In the genomic region with DNA sequence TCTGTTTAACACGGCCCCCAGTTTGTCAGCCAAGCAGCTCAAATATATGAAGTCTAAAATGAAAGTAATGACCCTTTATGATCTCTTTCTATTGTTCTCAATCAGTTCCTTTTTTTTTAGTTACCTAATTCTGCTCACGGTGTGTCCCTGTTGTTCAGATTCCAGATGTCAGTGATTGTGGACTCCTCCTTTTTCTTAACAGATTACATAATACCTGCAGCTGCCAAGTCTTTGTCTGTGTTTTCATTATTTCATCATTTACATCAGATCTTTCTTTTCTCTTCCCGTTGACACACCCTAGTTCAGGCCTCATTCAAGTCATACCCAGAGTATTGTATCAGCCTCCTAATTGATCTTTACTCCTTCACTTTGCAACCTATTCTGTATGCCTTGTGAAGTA, we compare ENCODE assay signal across 18 cellular contexts. TPM values are rescaled to one million over a fixed set of nuclear protein-coding genes. Genes with fewer than 3 reads are reported as not detected.
DNase-seq lines count a peak whose midpoint lies in the region; ATAC-seq, FAIRE-seq and TF ChIP-seq lines count a peak whose summit lies in the region.
"Had no signal": no experiment of that assay in that cellular context is flagged by ENCODE, and none has a peak within 500 bp of the region (broad histone marks: within the 10 kb centered on the region; RNA-seq: fewer than 3 reads in every experiment).

No MANE protein-coding gene starts in this region.

- H3K9me3 ChIP-seq in A549 (no peaks in the 10 kb centered on the region), HEK293 (ENCODE audit: control insufficient read depth, insufficient read depth, low read depth, low read length) (no peaks in the 10 kb centered on the region)
- H3K9me3 ChIP-seq: vagina had no signal

- TF ChIP-seq CTCF in A549 (IDR thresholded peaks at IDR 0.05) (no peak), HEK293 (tag by site-specific recombination; IDR thresholded peaks at IDR 0.05) (no peak), endothelial cell (IDR thresholded peaks at IDR 0.05; ENCODE audit: unreplicated experiment) (no peak), omental fat pad (IDR thresholded peaks at IDR 0.05) (no peak)

- CTCF ChIA-PET in A549 (lab: Yijun Ruan, JAX) = no interaction called here
- CTCF ChIA-PET in HEK293 (lab: Yijun Ruan, JAX) = no interaction called here

- no peaks in the 10 kb centered on the region for H3K4me1 Mint-ChIP-seq in endothelial cell (ENCODE audit: unreplicated experiment)
- H3K4me1 Mint-ChIP-seq: activated naive CD4-positive, alpha-beta T cell treated with anti-CD3 and anti-CD28 coated beads, Interleukin-2, amount 50 U/mL, for 24 hours; stimulated activated effector memory CD8-positive, alpha-beta T cell treated with anti-CD3 and anti-CD28 coated beads, Interleukin-12 subunit alpha, Interleukin-12 subunit beta, amount 100 ng/mL, for 72 hours had no signal

- H3K4me1 ChIP-seq in A549 (peaks cover 13% of the 10 kb centered on the region), HEK293 (ENCODE audit: control insufficient read depth, insufficient read depth, low read length) (no peaks in the 10 kb centered on the region)
- H3K4me1 ChIP-seq: vagina had no signal

- H3K27ac ChIP-seq in A549 = peak overlapping the region; percentile 11 to 44; a peak in 3 of 6 replicates
- no peak overlapping the region for H3K27ac ChIP-seq in HEK293 (ENCODE audit: extremely low read depth, low read depth, low read length)
- H3K27ac ChIP-seq in epithelial cell of prostate = peak overlapping the region; percentile 80
- H3K27ac ChIP-seq: vagina had no signal

- TF ChIP-seq RAD21 in A549 (conservative IDR thresholded peaks at IDR 0.05 in 1 of 2, IDR thresholded peaks at IDR 0.05 in 1 of 2) = no peak

- no peak for TF ChIP-seq EP300 in A549 (IDR thresholded peaks at IDR 0.05)

- DNase-seq in A549 (ENCODE audit: low read depth in 1 of 2, low spot score in 1 of 2) = no peak
- peak; percentile 88 for DNase-seq in NOMO-1 treated with DMSO at 0.1 percent for 48 hours (lab: John Stamatoyannopoulos, UW; ENCODE audit: unreplicated experiment)
- no peak for DNase-seq in epithelial cell of prostate (ENCODE audit: low read depth, low spot score)
- no peak for DNase-seq in COLO668 (lab: John Stamatoyannopoulos, UW; ENCODE audit: unreplicated experiment)
- no peak for DNase-seq in endothelial cell (ENCODE audit: low spot score)
- DNase-seq in omental fat pad (ENCODE audit: low spot score) = no peak
- DNase-seq in activated CD4-positive, alpha-beta T cell treated with anti-CD3 and anti-CD28 coated beads, Interleukin-2, amount 50 U/mL, for 48 hours = no peak
- DNase-seq: ACHN; islet precursor cell; NCI-H510A; SHP77; stimulated activated CD4-positive, alpha-beta T cell treated with anti-CD3 and anti-CD28 coated beads, Interleukin-2, amount 100 ng/mL, for 48 hours had no signal

- no peak overlapping the region for H3K27ac Mint-ChIP-seq in endothelial cell (ENCODE audit: unreplicated experiment)
- H3K27ac Mint-ChIP-seq: activated naive CD4-positive, alpha-beta T cell treated with anti-CD3 and anti-CD28 coated beads, Interleukin-2, amount 50 U/mL, for 24 hours; stimulated activated effector memory CD8-positive, alpha-beta T cell treated with anti-CD3 and anti-CD28 coated beads, Interleukin-12 subunit alpha, Interleukin-12 subunit beta, amount 100 ng/mL, for 72 hours had no signal

- no peak for FAIRE-seq in A549 (lab: Jason Lieb, UNC)
- FAIRE-seq: frontal cortex, TTC549 had no signal

- H3K4me3 Mint-ChIP-seq in endothelial cell (ENCODE audit: unreplicated experiment) = no peak overlapping the region
- H3K4me3 Mint-ChIP-seq: activated naive CD4-positive, alpha-beta T cell treated with anti-CD3 and anti-CD28 coated beads, Interleukin-2, amount 50 U/mL, for 24 hours; stimulated activated effector memory CD8-positive, alpha-beta T cell treated with anti-CD3 and anti-CD28 coated beads, Interleukin-12 subunit alpha, Interleukin-12 subunit beta, amount 100 ng/mL, for 72 hours had no signal

- no peaks in the 10 kb centered on the region for H3K27me3 Mint-ChIP-seq in endothelial cell (ENCODE audit: unreplicated experiment)
- H3K27me3 Mint-ChIP-seq: activated naive CD4-positive, alpha-beta T cell treated with anti-CD3 and anti-CD28 coated beads, Interleukin-2, amount 50 U/mL, for 24 hours had no signal

- H3K36me3 ChIP-seq in HEK293 (ENCODE audit: control insufficient read depth in 2 of 2, insufficient read depth in 1 of 2, low read length in 2 of 2) = peaks cover 8 to 41% of the 10 kb centered on the region in 2 experiments; a peak in 2 of 3 replicates

- H3K4me3 ChIP-seq in A549 (no peak overlapping the region), HEK293 (ENCODE audit: low read depth, low read length) (no peak overlapping the region)
- H3K4me3 ChIP-seq: vagina had no signal

- H3K4me2 ChIP-seq in A549 = peak overlapping the region; percentile 38; the same call in 2 of the 3 replicates

- no peak; a peak in 1 of 6 replicates for ATAC-seq in A549
- no peak for ATAC-seq in omental fat pad (ENCODE audit: low FRiP score)
- ATAC-seq: stimulated activated effector memory CD8-positive, alpha-beta T cell treated with anti-CD3 and anti-CD28 coated beads, Interleukin-12 subunit alpha, Interleukin-12 subunit beta, amount 100 ng/mL, for 72 hours had no signal

- whole genome bisulfite sequencing in A549 (ENCODE audit: missing lambda C conversion rate) = 57% methylated on average over 3 of the region's 3 CpGs

- POLR2A ChIA-PET in A549 (lab: Yijun Ruan, JAX) = no interaction called here
- POLR2A ChIA-PET in HEK293 (lab: Yijun Ruan, JAX) = interaction anchor here (0.6 kb wide), 1 partner anchor 24 kb away, joined by 4 read pairs; no protein-coding TSS in a partner anchor

- no peak for TF ChIP-seq POLR2A in A549 (IDR thresholded peaks at IDR 0.05; ENCODE audit: low read length)

- H3K36me3 Mint-ChIP-seq in endothelial cell (ENCODE audit: low read depth, unreplicated experiment) = peaks cover 3% of the 10 kb centered on the region

- no peaks in the 10 kb centered on the region for H3K9me3 Mint-ChIP-seq in endothelial cell (ENCODE audit: unreplicated experiment)
- H3K9me3 Mint-ChIP-seq: activated naive CD4-positive, alpha-beta T cell treated with anti-CD3 and anti-CD28 coated beads, Interleukin-2, amount 50 U/mL, for 24 hours; stimulated activated effector memory CD8-positive, alpha-beta T cell treated with anti-CD3 and anti-CD28 coated beads, Interleukin-12 subunit alpha, Interleukin-12 subunit beta, amount 100 ng/mL, for 72 hours had no signal

TF ChIP-seq in A549, 52 proteins besides CTCF, POLR2A, EP300 and RAD21:
- TF ChIP-seq ZFP36 (IDR thresholded peaks at IDR 0.05; ENCODE audit: borderline replicate concordance, partially characterized antibody) = no peak
- no peak for TF ChIP-seq SREBF2 (IDR thresholded peaks at IDR 0.05)
- no peak for TF ChIP-seq TP53 (CRISPR knock-in tag; IDR thresholded peaks at IDR 0.05)
- TF ChIP-seq, protein P1, sequence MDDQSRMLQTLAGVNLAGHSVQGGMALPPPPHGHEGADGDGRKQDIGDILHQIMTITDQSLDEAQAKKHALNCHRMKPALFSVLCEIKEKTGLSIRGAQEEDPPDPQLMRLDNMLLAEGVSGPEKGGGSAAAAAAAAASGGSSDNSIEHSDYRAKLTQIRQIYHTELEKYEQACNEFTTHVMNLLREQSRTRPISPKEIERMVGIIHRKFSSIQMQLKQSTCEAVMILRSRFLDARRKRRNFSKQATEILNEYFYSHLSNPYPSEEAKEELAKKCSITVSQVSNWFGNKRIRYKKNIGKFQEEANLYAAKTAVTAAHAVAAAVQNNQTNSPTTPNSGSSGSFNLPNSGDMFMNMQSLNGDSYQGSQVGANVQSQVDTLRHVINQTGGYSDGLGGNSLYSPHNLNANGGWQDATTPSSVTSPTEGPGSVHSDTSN (IDR thresholded peaks at IDR 0.05) = no peak

TF ChIP-seq in HEK293, 187 proteins besides CTCF, POLR2A, EP300 and RAD21 (continues in another document):
- TF ChIP-seq ZNF777 (tag by site-specific recombination; IDR thresholded peaks at IDR 0.05; ENCODE audit: borderline replicate concordance) = no peak
- TF ChIP-seq ZNF155 (tag by site-specific recombination; IDR thresholded peaks at IDR 0.05) = no peak
- no peak for TF ChIP-seq ZNF223 (tag by site-specific recombination; IDR thresholded peaks at IDR 0.05)

RNA-seq across cellular contexts. Expression of a gene that starts 56.1 kb away (rescaled TPM):
- 53.7 and 64.2 TPM in 2 replicates for polyA plus RNA-seq in A549 (2011; rRNA removed)
- polyA plus RNA-seq in A549 (2012; cell fraction: cytosol; rRNA removed) = 7.8 and 8.5 TPM in 2 replicates
- polyA plus RNA-seq in A549 (2012; cell fraction: nucleus; rRNA removed) = 5.7 and 7.8 TPM in 2 replicates
- 39.6 to 43.8 TPM (median 40.3 TPM) in 3 replicates for polyA plus RNA-seq in A549 (2017; fragmentation: RNase III; extraction: RNeasy Plus Mini Kit Qiagen cat#74134 plus additional on column Dnase treatment)
- polyA minus RNA-seq in A549 (2011; rRNA and poly(A)+ RNA removed) = 137 and 140 TPM in 2 replicates
- total RNA-seq in endothelial cell (ENCODE audit: unreplicated experiment) = 89.0 TPM
- total RNA-seq in omental fat pad = 10 to 100 TPM; 38.9 to 79.1 (median 54.9) TPM
